1 cellular context compared by ENCODE assay signal in the genomic region with DNA sequence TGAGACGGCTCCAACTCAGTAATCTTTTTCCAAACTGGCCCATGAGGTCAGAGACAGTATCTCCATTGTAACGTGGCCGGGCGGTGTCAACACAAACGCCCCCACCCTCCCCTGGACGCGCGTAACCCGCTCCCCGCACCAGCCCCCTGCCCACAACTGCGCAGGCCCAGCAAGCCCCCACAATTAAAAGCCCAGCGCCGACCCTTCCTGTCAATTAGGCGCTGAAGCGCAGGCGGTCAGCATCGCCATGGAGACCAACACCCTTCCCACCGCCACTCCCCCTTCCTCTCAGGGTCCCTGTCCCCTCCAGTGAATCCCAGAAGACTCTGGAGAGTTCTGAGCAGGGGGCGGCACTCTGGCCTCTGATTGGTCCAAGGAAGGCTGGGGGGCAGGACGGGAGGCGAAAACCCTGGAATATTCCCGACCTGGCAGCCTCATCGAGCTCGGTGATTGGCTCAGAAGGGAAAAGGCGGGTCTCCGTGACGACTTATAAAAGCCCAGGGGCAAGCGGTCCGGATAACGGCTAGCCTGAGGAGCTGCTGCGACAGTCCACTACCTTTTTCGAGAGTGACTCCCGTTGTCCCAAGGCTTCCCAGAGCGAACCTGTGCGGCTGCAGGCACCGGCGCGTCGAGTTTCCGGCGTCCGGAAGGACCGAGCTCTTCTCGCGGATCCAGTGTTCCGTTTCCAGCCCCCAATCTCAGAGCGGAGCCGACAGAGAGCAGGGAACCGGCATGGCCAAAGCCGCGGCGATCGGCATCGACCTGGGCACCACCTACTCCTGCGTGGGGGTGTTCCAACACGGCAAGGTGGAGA.
TF ChIP-seq lines count a peak whose summit lies in the region.

A gene (plus strand): TSS at position 519 of the 814 bp plus-strand sequence. CDS start 214 bp downstream, at position 733.
A gene (minus strand): TSS at position 259 of the 814 bp plus-strand sequence. CDS start 3,311 bp downstream, outside the sequence.

TF ChIP-seq in GM12878, 131 proteins besides CTCF, POLR2A, EP300 and RAD21 (continued from another document):
- TF ChIP-seq, protein P1, sequence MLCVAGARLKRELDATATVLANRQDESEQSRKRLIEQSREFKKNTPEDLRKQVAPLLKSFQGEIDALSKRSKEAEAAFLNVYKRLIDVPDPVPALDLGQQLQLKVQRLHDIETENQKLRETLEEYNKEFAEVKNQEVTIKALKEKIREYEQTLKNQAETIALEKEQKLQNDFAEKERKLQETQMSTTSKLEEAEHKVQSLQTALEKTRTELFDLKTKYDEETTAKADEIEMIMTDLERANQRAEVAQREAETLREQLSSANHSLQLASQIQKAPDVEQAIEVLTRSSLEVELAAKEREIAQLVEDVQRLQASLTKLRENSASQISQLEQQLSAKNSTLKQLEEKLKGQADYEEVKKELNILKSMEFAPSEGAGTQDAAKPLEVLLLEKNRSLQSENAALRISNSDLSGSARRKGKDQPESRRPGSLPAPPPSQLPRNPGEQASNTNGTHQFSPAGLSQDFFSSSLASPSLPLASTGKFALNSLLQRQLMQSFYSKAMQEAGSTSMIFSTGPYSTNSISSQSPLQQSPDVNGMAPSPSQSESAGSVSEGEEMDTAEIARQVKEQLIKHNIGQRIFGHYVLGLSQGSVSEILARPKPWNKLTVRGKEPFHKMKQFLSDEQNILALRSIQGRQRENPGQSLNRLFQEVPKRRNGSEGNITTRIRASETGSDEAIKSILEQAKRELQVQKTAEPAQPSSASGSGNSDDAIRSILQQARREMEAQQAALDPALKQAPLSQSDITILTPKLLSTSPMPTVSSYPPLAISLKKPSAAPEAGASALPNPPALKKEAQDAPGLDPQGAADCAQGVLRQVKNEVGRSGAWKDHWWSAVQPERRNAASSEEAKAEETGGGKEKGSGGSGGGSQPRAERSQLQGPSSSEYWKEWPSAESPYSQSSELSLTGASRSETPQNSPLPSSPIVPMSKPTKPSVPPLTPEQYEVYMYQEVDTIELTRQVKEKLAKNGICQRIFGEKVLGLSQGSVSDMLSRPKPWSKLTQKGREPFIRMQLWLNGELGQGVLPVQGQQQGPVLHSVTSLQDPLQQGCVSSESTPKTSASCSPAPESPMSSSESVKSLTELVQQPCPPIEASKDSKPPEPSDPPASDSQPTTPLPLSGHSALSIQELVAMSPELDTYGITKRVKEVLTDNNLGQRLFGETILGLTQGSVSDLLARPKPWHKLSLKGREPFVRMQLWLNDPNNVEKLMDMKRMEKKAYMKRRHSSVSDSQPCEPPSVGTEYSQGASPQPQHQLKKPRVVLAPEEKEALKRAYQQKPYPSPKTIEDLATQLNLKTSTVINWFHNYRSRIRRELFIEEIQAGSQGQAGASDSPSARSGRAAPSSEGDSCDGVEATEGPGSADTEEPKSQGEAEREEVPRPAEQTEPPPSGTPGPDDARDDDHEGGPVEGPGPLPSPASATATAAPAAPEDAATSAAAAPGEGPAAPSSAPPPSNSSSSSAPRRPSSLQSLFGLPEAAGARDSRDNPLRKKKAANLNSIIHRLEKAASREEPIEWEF (IDR thresholded peaks at IDR 0.05; ENCODE audit: insufficient replicate concordance, low read depth, low read length): no peak
- TF ChIP-seq, protein P2, sequence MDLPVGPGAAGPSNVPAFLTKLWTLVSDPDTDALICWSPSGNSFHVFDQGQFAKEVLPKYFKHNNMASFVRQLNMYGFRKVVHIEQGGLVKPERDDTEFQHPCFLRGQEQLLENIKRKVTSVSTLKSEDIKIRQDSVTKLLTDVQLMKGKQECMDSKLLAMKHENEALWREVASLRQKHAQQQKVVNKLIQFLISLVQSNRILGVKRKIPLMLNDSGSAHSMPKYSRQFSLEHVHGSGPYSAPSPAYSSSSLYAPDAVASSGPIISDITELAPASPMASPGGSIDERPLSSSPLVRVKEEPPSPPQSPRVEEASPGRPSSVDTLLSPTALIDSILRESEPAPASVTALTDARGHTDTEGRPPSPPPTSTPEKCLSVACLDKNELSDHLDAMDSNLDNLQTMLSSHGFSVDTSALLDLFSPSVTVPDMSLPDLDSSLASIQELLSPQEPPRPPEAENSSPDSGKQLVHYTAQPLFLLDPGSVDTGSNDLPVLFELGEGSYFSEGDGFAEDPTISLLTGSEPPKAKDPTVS (IDR thresholded peaks at IDR 0.05; ENCODE audit: low read depth, low read length): peak; percentile 100
- TF ChIP-seq TCF12 (IDR thresholded peaks at IDR 0.05; ENCODE audit: low read depth, low read length) (peak; percentile 62; the same call in 1 of the 2 replicates), STAT1 (conservative IDR thresholded peaks at IDR 0.05) (no peak), GABPA (IDR thresholded peaks at IDR 0.05; ENCODE audit: low read depth) (no peak), ATF7 (IDR thresholded peaks at IDR 0.05; ENCODE audit: low read depth) (no peak), IKZF2 (IDR thresholded peaks at IDR 0.05) (peak in 1 of 2 experiments; percentile 27; a peak in 1 of 4 replicates), RAD51 (IDR thresholded peaks at IDR 0.05) (no peak), BMI1 (IDR thresholded peaks at IDR 0.05; ENCODE audit: borderline replicate concordance) (no peak), ZNF274 (IDR thresholded peaks at IDR 0.05; ENCODE audit: insufficient read depth, insufficient read length) (no peak), PAX5 (IDR thresholded peaks at IDR 0.05; ENCODE audit: borderline replicate concordance, low read depth, low read length) (no peak), SREBF1 (IDR thresholded peaks at IDR 0.05; ENCODE audit: low read length) (no peak), HDGF (IDR thresholded peaks at IDR 0.05) (no peak), EZH2 (IDR thresholded peaks at IDR 0.05; ENCODE audit: borderline replicate concordance, control insufficient read depth, low read depth, low read length) (no peak), BCL11A (IDR thresholded peaks at IDR 0.05; ENCODE audit: low read depth, low read length) (no peak), MTA3 (IDR thresholded peaks at IDR 0.05; ENCODE audit: borderline replicate concordance, low read length) (no peak)
- TF ChIP-seq, protein P3, sequence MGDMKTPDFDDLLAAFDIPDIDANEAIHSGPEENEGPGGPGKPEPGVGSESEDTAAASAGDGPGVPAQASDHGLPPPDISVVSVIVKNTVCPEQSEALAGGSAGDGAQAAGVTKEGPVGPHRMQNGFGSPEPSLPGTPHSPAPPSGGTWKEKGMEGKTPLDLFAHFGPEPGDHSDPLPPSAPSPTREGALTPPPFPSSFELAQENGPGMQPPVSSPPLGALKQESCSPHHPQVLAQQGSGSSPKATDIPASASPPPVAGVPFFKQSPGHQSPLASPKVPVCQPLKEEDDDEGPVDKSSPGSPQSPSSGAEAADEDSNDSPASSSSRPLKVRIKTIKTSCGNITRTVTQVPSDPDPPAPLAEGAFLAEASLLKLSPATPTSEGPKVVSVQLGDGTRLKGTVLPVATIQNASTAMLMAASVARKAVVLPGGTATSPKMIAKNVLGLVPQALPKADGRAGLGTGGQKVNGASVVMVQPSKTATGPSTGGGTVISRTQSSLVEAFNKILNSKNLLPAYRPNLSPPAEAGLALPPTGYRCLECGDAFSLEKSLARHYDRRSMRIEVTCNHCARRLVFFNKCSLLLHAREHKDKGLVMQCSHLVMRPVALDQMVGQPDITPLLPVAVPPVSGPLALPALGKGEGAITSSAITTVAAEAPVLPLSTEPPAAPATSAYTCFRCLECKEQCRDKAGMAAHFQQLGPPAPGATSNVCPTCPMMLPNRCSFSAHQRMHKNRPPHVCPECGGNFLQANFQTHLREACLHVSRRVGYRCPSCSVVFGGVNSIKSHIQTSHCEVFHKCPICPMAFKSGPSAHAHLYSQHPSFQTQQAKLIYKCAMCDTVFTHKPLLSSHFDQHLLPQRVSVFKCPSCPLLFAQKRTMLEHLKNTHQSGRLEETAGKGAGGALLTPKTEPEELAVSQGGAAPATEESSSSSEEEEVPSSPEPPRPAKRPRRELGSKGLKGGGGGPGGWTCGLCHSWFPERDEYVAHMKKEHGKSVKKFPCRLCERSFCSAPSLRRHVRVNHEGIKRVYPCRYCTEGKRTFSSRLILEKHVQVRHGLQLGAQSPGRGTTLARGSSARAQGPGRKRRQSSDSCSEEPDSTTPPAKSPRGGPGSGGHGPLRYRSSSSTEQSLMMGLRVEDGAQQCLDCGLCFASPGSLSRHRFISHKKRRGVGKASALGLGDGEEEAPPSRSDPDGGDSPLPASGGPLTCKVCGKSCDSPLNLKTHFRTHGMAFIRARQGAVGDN (IDR thresholded peaks at IDR 0.05): no peak
- TF ChIP-seq, protein P4, sequence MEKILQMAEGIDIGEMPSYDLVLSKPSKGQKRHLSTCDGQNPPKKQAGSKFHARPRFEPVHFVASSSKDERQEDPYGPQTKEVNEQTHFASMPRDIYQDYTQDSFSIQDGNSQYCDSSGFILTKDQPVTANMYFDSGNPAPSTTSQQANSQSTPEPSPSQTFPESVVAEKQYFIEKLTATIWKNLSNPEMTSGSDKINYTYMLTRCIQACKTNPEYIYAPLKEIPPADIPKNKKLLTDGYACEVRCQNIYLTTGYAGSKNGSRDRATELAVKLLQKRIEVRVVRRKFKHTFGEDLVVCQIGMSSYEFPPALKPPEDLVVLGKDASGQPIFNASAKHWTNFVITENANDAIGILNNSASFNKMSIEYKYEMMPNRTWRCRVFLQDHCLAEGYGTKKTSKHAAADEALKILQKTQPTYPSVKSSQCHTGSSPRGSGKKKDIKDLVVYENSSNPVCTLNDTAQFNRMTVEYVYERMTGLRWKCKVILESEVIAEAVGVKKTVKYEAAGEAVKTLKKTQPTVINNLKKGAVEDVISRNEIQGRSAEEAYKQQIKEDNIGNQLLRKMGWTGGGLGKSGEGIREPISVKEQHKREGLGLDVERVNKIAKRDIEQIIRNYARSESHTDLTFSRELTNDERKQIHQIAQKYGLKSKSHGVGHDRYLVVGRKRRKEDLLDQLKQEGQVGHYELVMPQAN (conservative IDR thresholded peaks at IDR 0.05): peak; percentile 52; the same call in 1 of the 2 replicates
- TF ChIP-seq, protein P5, sequence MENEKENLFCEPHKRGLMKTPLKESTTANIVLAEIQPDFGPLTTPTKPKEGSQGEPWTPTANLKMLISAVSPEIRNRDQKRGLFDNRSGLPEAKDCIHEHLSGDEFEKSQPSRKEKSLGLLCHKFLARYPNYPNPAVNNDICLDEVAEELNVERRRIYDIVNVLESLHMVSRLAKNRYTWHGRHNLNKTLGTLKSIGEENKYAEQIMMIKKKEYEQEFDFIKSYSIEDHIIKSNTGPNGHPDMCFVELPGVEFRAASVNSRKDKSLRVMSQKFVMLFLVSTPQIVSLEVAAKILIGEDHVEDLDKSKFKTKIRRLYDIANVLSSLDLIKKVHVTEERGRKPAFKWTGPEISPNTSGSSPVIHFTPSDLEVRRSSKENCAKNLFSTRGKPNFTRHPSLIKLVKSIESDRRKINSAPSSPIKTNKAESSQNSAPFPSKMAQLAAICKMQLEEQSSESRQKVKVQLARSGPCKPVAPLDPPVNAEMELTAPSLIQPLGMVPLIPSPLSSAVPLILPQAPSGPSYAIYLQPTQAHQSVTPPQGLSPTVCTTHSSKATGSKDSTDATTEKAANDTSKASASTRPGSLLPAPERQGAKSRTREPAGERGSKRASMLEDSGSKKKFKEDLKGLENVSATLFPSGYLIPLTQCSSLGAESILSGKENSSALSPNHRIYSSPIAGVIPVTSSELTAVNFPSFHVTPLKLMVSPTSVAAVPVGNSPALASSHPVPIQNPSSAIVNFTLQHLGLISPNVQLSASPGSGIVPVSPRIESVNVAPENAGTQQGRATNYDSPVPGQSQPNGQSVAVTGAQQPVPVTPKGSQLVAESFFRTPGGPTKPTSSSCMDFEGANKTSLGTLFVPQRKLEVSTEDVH (IDR thresholded peaks at IDR 0.05; ENCODE audit: low read depth, partially characterized antibody): no peak
- TF ChIP-seq, protein P6, sequence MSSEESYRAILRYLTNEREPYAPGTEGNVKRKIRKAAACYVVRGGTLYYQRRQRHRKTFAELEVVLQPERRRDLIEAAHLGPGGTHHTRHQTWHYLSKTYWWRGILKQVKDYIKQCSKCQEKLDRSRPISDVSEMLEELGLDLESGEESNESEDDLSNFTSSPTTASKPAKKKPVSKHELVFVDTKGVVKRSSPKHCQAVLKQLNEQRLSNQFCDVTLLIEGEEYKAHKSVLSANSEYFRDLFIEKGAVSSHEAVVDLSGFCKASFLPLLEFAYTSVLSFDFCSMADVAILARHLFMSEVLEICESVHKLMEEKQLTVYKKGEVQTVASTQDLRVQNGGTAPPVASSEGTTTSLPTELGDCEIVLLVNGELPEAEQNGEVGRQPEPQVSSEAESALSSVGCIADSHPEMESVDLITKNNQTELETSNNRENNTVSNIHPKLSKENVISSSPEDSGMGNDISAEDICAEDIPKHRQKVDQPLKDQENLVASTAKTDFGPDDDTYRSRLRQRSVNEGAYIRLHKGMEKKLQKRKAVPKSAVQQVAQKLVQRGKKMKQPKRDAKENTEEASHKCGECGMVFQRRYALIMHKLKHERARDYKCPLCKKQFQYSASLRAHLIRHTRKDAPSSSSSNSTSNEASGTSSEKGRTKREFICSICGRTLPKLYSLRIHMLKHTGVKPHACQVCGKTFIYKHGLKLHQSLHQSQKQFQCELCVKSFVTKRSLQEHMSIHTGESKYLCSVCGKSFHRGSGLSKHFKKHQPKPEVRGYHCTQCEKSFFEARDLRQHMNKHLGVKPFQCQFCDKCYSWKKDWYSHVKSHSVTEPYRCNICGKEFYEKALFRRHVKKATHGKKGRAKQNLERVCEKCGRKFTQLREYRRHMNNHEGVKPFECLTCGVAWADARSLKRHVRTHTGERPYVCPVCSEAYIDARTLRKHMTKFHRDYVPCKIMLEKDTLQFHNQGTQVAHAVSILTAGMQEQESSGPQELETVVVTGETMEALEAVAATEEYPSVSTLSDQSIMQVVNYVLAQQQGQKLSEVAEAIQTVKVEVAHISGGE (CRISPR knock-in tag; IDR thresholded peaks at IDR 0.05): no peak
